ENCODE assay signal across 1 cellular context in the genomic region with DNA sequence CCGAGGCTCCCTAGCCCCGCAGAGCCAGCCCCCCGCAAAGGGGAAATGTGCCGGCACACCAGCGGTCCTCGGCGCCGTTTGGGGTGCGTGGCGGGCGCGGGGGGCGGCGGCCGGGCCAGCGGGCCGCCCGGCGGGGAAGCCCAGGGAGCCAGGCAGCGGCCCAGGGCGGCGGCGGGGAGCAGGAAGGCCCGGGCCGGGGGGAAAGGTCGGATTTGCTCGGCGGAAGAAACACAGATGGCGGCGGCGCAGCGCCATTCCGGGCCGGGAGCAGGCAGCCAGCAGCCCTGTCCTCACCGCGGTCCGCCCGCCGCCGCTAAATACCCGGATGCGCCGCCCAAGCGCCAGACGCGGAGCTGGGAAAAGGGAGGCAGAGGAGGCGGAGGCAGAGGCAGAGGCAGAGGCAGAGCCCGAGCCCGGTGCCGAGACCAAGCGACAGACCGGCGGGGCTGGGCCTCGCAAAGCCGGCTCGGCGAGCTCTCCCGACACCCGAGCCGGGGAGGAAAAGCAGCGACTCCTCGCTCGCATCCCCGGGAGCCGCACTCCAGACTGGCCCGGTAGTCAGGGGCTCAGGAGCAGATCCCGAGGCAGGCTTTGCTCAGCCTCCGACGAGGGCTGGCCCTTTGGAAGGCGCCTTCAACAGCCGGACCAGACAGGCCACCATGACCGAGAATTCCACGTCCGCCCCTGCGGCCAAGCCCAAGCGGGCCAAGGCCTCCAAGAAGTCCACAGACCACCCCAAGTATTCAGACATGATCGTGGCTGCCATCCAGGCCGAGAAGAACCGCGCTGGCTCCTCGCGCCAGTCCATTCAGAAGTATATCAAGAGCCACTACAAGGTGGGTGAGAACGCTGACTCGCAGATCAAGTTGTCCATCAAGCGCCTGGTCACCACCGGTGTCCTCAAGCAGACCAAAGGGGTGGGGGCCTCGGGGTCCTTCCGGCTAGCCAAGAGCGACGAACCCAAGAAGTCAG.
TF ChIP-seq lines count a peak whose summit lies in the region.

No MANE protein-coding gene starts in this region.

TF ChIP-seq in HepG2, 621 proteins besides CTCF, POLR2A, EP300 and RAD21 (continued from another document):
- TF ChIP-seq TARDBP (CRISPR knock-in tag; IDR thresholded peaks at IDR 0.05) (peak; percentile 79), MAFK (conservative IDR thresholded peaks at IDR 0.05 in 1 of 2, IDR thresholded peaks at IDR 0.05 in 1 of 2; ENCODE audit: low read length in 2 of 2) (no peak), ISX (CRISPR knock-in tag; conservative IDR thresholded peaks at IDR 0.05) (no peak), ZNF572 (CRISPR knock-in tag; IDR thresholded peaks at IDR 0.05) (peak; percentile 46; the same call in 1 of the 2 replicates), ZNF776 (CRISPR knock-in tag; IDR thresholded peaks at IDR 0.05) (no peak; the same call in 1 of the 2 replicates), RBFOX2 (IDR thresholded peaks at IDR 0.05; ENCODE audit: low read depth, low read length) (peak; percentile 100), ZNF614 (CRISPR knock-in tag; IDR thresholded peaks at IDR 0.05; ENCODE audit: borderline replicate concordance) (peak; percentile 44; the same call in 1 of the 2 replicates), ZNF121 (CRISPR knock-in tag; IDR thresholded peaks at IDR 0.05) (peak; percentile 16; the same call in 1 of the 2 replicates), POLR2AphosphoS5 (IDR thresholded peaks at IDR 0.05; ENCODE audit: low read depth, low read length) (peak; percentile 98), ZMYM3 (CRISPR knock-in tag; IDR thresholded peaks at IDR 0.05) (no peak; the same call in 1 of the 2 replicates), ZNF878 (CRISPR knock-in tag; IDR thresholded peaks at IDR 0.05) (peak; percentile 82), NFKBIZ (CRISPR knock-in tag; IDR thresholded peaks at IDR 0.05) (no peak), NCOR1 (IDR thresholded peaks at IDR 0.05; ENCODE audit: borderline replicate concordance, low read length) (no peak), SRF (IDR thresholded peaks at IDR 0.05; ENCODE audit: low read depth, low read length) (no peak), FOSL1 (CRISPR knock-in tag; IDR thresholded peaks at IDR 0.05; ENCODE audit: borderline replicate concordance) (no peak), MEIS1 (CRISPR knock-in tag; IDR thresholded peaks at IDR 0.05; ENCODE audit: borderline replicate concordance) (no peak), ZBTB20 (CRISPR knock-in tag; IDR thresholded peaks at IDR 0.05; ENCODE audit: borderline replicate concordance, low read depth) (peak; percentile 31; the same call in 1 of the 2 replicates), TP53 (CRISPR knock-in tag; conservative IDR thresholded peaks at IDR 0.05) (peak; percentile 81), MED13 (CRISPR knock-in tag; IDR thresholded peaks at IDR 0.05) (peak; percentile 83), NFATC3 (CRISPR knock-in tag; IDR thresholded peaks at IDR 0.05) (peak; percentile 90; the same call in 1 of the 2 replicates), ZSCAN29 (CRISPR knock-in tag; conservative IDR thresholded peaks at IDR 0.05) (0 out of 2 replicates have a peak, but pooled peaks have one; percentile 36), ZFP1 (CRISPR knock-in tag; IDR thresholded peaks at IDR 0.05) (0 out of 2 replicates have a peak, but pooled peaks have one; percentile 15), ZBTB8A (CRISPR knock-in tag; IDR thresholded peaks at IDR 0.05; ENCODE audit: borderline replicate concordance, low read depth) (no peak), CREM (IDR thresholded peaks at IDR 0.05) (no peak; the same call in 1 of the 2 replicates), CREM (CRISPR knock-in tag; IDR thresholded peaks at IDR 0.05) (no peak), ZNF260 (CRISPR knock-in tag; IDR thresholded peaks at IDR 0.05; ENCODE audit: borderline replicate concordance, low read depth) (no peak), PRPF4 (IDR thresholded peaks at IDR 0.05; ENCODE audit: low read depth, low read length, poor library complexity, severe bottlenecking) (no peak), TBP (CRISPR knock-in tag; IDR thresholded peaks at IDR 0.05) (no peak), ZKSCAN8 (CRISPR knock-in tag; IDR thresholded peaks at IDR 0.05; ENCODE audit: borderline replicate concordance) (peak; percentile 77; the same call in 1 of the 2 replicates), TCF7 (IDR thresholded peaks at IDR 0.05; ENCODE audit: low read depth) (no peak), ZFX (CRISPR knock-in tag; IDR thresholded peaks at IDR 0.05; ENCODE audit: low read depth) (peak; percentile 84), ZNF225 (CRISPR knock-in tag; IDR thresholded peaks at IDR 0.05) (no peak; the same call in 1 of the 2 replicates), ZNF317 (CRISPR knock-in tag; IDR thresholded peaks at IDR 0.05) (no peak; the same call in 1 of the 2 replicates), NFE2L1 (CRISPR knock-in tag; IDR thresholded peaks at IDR 0.05; ENCODE audit: borderline replicate concordance) (no peak; the same call in 1 of the 2 replicates)
- TF ChIP-seq, protein P1, sequence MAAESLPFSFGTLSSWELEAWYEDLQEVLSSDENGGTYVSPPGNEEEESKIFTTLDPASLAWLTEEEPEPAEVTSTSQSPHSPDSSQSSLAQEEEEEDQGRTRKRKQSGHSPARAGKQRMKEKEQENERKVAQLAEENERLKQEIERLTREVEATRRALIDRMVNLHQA (CRISPR knock-in tag; IDR thresholded peaks at IDR 0.05), result no peak
- TF ChIP-seq, protein P2, sequence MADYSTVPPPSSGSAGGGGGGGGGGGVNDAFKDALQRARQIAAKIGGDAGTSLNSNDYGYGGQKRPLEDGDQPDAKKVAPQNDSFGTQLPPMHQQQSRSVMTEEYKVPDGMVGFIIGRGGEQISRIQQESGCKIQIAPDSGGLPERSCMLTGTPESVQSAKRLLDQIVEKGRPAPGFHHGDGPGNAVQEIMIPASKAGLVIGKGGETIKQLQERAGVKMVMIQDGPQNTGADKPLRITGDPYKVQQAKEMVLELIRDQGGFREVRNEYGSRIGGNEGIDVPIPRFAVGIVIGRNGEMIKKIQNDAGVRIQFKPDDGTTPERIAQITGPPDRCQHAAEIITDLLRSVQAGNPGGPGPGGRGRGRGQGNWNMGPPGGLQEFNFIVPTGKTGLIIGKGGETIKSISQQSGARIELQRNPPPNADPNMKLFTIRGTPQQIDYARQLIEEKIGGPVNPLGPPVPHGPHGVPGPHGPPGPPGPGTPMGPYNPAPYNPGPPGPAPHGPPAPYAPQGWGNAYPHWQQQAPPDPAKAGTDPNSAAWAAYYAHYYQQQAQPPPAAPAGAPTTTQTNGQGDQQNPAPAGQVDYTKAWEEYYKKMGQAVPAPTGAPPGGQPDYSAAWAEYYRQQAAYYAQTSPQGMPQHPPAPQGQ (CRISPR knock-in tag; IDR thresholded peaks at IDR 0.05; ENCODE audit: borderline replicate concordance), result no peak; the same call in 1 of the 2 replicates
- TF ChIP-seq, protein P3, sequence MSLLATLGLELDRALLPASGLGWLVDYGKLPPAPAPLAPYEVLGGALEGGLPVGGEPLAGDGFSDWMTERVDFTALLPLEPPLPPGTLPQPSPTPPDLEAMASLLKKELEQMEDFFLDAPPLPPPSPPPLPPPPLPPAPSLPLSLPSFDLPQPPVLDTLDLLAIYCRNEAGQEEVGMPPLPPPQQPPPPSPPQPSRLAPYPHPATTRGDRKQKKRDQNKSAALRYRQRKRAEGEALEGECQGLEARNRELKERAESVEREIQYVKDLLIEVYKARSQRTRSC (CRISPR knock-in tag; IDR thresholded peaks at IDR 0.05; ENCODE audit: low read depth), result no peak
- TF ChIP-seq, protein P4, sequence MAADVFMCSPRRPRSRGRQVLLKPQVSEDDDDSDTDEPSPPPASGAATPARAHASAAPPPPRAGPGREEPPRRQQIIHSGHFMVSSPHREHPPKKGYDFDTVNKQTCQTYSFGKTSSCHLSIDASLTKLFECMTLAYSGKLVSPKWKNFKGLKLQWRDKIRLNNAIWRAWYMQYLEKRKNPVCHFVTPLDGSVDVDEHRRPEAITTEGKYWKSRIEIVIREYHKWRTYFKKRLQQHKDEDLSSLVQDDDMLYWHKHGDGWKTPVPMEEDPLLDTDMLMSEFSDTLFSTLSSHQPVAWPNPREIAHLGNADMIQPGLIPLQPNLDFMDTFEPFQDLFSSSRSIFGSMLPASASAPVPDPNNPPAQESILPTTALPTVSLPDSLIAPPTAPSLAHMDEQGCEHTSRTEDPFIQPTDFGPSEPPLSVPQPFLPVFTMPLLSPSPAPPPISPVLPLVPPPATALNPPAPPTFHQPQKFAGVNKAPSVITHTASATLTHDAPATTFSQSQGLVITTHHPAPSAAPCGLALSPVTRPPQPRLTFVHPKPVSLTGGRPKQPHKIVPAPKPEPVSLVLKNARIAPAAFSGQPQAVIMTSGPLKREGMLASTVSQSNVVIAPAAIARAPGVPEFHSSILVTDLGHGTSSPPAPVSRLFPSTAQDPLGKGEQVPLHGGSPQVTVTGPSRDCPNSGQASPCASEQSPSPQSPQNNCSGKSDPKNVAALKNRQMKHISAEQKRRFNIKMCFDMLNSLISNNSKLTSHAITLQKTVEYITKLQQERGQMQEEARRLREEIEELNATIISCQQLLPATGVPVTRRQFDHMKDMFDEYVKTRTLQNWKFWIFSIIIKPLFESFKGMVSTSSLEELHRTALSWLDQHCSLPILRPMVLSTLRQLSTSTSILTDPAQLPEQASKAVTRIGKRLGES (CRISPR knock-in tag; IDR thresholded peaks at IDR 0.05; ENCODE audit: borderline replicate concordance), result 0 out of 2 replicates have a peak, but pooled peaks have one; percentile 36
- TF ChIP-seq, protein P5, sequence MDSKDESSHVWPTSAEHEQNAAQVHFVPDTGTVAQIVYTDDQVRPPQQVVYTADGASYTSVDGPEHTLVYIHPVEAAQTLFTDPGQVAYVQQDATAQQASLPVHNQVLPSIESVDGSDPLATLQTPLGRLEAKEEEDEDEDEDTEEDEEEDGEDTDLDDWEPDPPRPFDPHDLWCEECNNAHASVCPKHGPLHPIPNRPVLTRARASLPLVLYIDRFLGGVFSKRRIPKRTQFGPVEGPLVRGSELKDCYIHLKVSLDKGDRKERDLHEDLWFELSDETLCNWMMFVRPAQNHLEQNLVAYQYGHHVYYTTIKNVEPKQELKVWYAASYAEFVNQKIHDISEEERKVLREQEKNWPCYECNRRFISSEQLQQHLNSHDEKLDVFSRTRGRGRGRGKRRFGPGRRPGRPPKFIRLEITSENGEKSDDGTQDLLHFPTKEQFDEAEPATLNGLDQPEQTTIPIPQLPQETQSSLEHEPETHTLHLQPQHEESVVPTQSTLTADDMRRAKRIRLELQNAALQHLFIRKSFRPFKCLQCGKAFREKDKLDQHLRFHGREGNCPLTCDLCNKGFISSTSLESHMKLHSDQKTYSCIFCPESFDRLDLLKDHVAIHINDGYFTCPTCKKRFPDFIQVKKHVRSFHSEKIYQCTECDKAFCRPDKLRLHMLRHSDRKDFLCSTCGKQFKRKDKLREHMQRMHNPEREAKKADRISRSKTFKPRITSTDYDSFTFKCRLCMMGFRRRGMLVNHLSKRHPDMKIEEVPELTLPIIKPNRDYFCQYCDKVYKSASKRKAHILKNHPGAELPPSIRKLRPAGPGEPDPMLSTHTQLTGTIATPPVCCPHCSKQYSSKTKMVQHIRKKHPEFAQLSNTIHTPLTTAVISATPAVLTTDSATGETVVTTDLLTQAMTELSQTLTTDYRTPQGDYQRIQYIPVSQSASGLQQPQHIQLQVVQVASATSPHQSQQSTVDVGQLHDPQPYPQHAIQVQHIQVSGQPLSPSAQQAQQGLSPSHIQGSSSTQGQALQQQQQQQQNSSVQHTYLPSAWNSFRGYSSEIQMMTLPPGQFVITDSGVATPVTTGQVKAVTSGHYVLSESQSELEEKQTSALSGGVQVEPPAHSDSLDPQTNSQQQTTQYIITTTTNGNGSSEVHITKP (CRISPR knock-in tag; IDR thresholded peaks at IDR 0.05; ENCODE audit: low read depth), result peak; percentile 47
- TF ChIP-seq, protein P6, sequence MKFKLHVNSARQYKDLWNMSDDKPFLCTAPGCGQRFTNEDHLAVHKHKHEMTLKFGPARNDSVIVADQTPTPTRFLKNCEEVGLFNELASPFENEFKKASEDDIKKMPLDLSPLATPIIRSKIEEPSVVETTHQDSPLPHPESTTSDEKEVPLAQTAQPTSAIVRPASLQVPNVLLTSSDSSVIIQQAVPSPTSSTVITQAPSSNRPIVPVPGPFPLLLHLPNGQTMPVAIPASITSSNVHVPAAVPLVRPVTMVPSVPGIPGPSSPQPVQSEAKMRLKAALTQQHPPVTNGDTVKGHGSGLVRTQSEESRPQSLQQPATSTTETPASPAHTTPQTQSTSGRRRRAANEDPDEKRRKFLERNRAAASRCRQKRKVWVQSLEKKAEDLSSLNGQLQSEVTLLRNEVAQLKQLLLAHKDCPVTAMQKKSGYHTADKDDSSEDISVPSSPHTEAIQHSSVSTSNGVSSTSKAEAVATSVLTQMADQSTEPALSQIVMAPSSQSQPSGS (CRISPR knock-in tag; IDR thresholded peaks at IDR 0.05), result peak; percentile 57; the same call in 1 of the 2 replicates
- TF ChIP-seq, protein P7, sequence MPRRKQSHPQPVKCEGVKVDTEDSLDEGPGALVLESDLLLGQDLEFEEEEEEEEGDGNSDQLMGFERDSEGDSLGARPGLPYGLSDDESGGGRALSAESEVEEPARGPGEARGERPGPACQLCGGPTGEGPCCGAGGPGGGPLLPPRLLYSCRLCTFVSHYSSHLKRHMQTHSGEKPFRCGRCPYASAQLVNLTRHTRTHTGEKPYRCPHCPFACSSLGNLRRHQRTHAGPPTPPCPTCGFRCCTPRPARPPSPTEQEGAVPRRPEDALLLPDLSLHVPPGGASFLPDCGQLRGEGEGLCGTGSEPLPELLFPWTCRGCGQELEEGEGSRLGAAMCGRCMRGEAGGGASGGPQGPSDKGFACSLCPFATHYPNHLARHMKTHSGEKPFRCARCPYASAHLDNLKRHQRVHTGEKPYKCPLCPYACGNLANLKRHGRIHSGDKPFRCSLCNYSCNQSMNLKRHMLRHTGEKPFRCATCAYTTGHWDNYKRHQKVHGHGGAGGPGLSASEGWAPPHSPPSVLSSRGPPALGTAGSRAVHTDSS (CRISPR knock-in tag; conservative IDR thresholded peaks at IDR 0.05), result no peak
- TF ChIP-seq, protein P8, sequence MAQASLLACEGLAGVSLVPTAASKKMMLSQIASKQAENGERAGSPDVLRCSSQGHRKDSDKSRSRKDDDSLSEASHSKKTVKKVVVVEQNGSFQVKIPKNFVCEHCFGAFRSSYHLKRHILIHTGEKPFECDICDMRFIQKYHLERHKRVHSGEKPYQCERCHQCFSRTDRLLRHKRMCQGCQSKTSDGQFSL (CRISPR knock-in tag; IDR thresholded peaks at IDR 0.05), result no peak
TF ChIP-seq in HepG2: peak in this region for 321.
